Comparison of ENCODE assay signal across 14 cellular contexts in the genomic region with DNA sequence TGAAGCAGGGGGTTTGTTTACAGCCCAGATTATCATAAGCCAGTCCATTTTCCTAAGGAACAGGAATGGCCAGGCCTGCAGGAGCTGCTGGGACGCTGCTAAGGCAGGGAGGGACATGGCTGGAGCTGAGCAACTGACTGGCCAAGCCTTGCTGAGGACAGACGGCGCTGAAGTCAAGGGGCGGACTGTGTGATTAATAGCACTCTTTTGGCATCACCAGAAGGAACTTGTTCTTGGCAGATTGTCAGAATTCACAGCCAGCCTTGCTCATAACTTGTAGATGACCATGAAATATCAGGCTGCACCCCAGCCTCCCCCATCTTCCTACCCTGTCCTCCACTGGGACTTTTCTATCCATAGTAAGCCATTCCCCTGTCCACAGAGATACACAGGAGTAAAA. TPM values are rescaled to one million over a fixed set of nuclear protein-coding genes. Genes with fewer than 3 reads are reported as not detected.
A peak's percentile ranks its signal among the peaks of the same experiment; 100 is the strongest.
DNase-seq lines count a peak whose midpoint lies in the region; ATAC-seq, FAIRE-seq and TF ChIP-seq lines count a peak whose summit lies in the region.
"Had no signal": no experiment of that assay in that cellular context is flagged by ENCODE, and none has a peak within 500 bp of the region (broad histone marks: within the 10 kb centered on the region; RNA-seq: fewer than 3 reads in every experiment).

No MANE protein-coding gene starts in this region.

- no peaks in the 10 kb centered on the region for H4K20me1 ChIP-seq in astrocyte (ENCODE audit: insufficient read depth, low read length)

- no peak overlapping the region for H3K4me3 ChIP-seq in astrocyte (ENCODE audit: insufficient read depth, low read depth, low read length)

- intact Hi-C loops in activated T-helper 2 cell treated with anti-CD3 and anti-CD28 coated beads, Interferon-gamma antibody, Interleukin-2, Interleukin-4, amounts not matched to agents 10 μg/mL and 5 μg/mL and 100 μg/mL, durations not matched to agents 14 hours and 24 hours and 36 hours (cut with micrococcal nuclease) = no loop called here

- H3K27me3 ChIP-seq in astrocyte (ENCODE audit: insufficient read depth, low read length) = peaks cover 9% of the 10 kb centered on the region

- peaks cover 10% of the 10 kb centered on the region for H3K9me3 Mint-ChIP-seq in astrocyte (ENCODE audit: unreplicated experiment)
- no peaks in the 10 kb centered on the region for H3K9me3 Mint-ChIP-seq in activated T-helper 2 cell treated with anti-CD3 and anti-CD28 coated beads, Interferon-gamma antibody, Interleukin-2, Interleukin-4, amounts not matched to agents 10 μg/mL and 5 μg/mL and 100 μg/mL, durations not matched to agents 14 hours and 24 hours and 36 hours
- H3K9me3 Mint-ChIP-seq: activated CD4-positive, alpha-beta memory T cell treated with anti-CD3 and anti-CD28 coated beads, Interleukin-2, amount 10 ng/mL, durations not matched to agents 7 days and 5 days had no signal

- no peaks in the 10 kb centered on the region for H3K36me3 Mint-ChIP-seq in astrocyte (ENCODE audit: low read depth, unreplicated experiment)
- H3K36me3 Mint-ChIP-seq in activated T-helper 2 cell treated with anti-CD3 and anti-CD28 coated beads, Interferon-gamma antibody, Interleukin-2, Interleukin-4, amounts not matched to agents 10 μg/mL and 5 μg/mL and 100 μg/mL, durations not matched to agents 14 hours and 24 hours and 36 hours (ENCODE audit: low read depth) = no peaks in the 10 kb centered on the region

- H3K27ac ChIP-seq in astrocyte (ENCODE audit: low read depth, low read length) = no peak overlapping the region

- DNase-seq in M059J (ENCODE audit: low read depth) (peak; percentile 77), astrocyte (ENCODE audit: low read depth) (peak; percentile 92), iris pigment epithelial cell (ENCODE audit: low read depth) (peak; percentile 89), ureter (ENCODE audit: low spot score) (peak; percentile 77), NCI-H748 (lab: John Stamatoyannopoulos, UW; ENCODE audit: unreplicated experiment) (no peak)
- DNase-seq in activated T-helper 2 cell treated with anti-CD3 and anti-CD28 coated beads, Interferon-gamma antibody, Interleukin-2, Interleukin-4, amounts not matched to agents 10 μg/mL and 5 μg/mL and 100 μg/mL, durations not matched to agents 14 hours and 24 hours and 36 hours (ENCODE audit: low spot score) = no peak
- DNase-seq: activated CD4-positive, alpha-beta memory T cell treated with anti-CD3 and anti-CD28 coated beads, Interleukin-2, amount 10 ng/mL, durations not matched to agents 7 days and 5 days; activated naive CD4-positive, alpha-beta T cell treated with anti-CD3 and anti-CD28 coated beads, Interleukin-2, amount 50 U/mL, for 16 hours; midbrain; NCI-H2029 treated with DMSO at 0.1 percent for 48 hours had no signal

- H3K4me3 Mint-ChIP-seq in astrocyte (ENCODE audit: unreplicated experiment) = no peak overlapping the region
- H3K4me3 Mint-ChIP-seq in activated T-helper 2 cell treated with anti-CD3 and anti-CD28 coated beads, Interferon-gamma antibody, Interleukin-2, Interleukin-4, amounts not matched to agents 10 μg/mL and 5 μg/mL and 100 μg/mL, durations not matched to agents 14 hours and 24 hours and 36 hours (ENCODE audit: low read depth) = no peak overlapping the region
- H3K4me3 Mint-ChIP-seq: activated CD4-positive, alpha-beta memory T cell treated with anti-CD3 and anti-CD28 coated beads, Interleukin-2, amount 10 ng/mL, durations not matched to agents 7 days and 5 days had no signal

- no peak for ATAC-seq in HG02571 (IDR thresholded peaks at IDR 0.05; ENCODE audit: unreplicated experiment)

- H2AFZ ChIP-seq in astrocyte (ENCODE audit: low read depth, low read length) = no peak overlapping the region

- no peaks in the 10 kb centered on the region for H3K36me3 ChIP-seq in astrocyte (ENCODE audit: insufficient read depth, low read length)

- peaks cover 4% of the 10 kb centered on the region for H3K9me3 ChIP-seq in astrocyte (ENCODE audit: insufficient read depth, low read depth, low read length)

- H3K4me2 ChIP-seq in astrocyte (ENCODE audit: low read length) = no peak overlapping the region

- no peaks in the 10 kb centered on the region for H3K4me1 ChIP-seq in astrocyte (ENCODE audit: insufficient read depth, low read length)

- H3K4me1 Mint-ChIP-seq in astrocyte (ENCODE audit: low read depth, unreplicated experiment) = no peaks in the 10 kb centered on the region
- H3K4me1 Mint-ChIP-seq in activated T-helper 2 cell treated with anti-CD3 and anti-CD28 coated beads, Interferon-gamma antibody, Interleukin-2, Interleukin-4, amounts not matched to agents 10 μg/mL and 5 μg/mL and 100 μg/mL, durations not matched to agents 14 hours and 24 hours and 36 hours (ENCODE audit: low read depth) = no peaks in the 10 kb centered on the region
- H3K4me1 Mint-ChIP-seq: activated CD4-positive, alpha-beta memory T cell treated with anti-CD3 and anti-CD28 coated beads, Interleukin-2, amount 10 ng/mL, durations not matched to agents 7 days and 5 days had no signal

- no peaks in the 10 kb centered on the region for H3K79me2 ChIP-seq in astrocyte (ENCODE audit: insufficient read depth, low read length)

- no peak overlapping the region for H3K9ac ChIP-seq in astrocyte (ENCODE audit: low read length)

- no peak overlapping the region for H3K27ac Mint-ChIP-seq in astrocyte (ENCODE audit: unreplicated experiment)
- no peak overlapping the region for H3K27ac Mint-ChIP-seq in activated T-helper 2 cell treated with anti-CD3 and anti-CD28 coated beads, Interferon-gamma antibody, Interleukin-2, Interleukin-4, amounts not matched to agents 10 μg/mL and 5 μg/mL and 100 μg/mL, durations not matched to agents 14 hours and 24 hours and 36 hours
- H3K27ac Mint-ChIP-seq: activated CD4-positive, alpha-beta memory T cell treated with anti-CD3 and anti-CD28 coated beads, Interleukin-2, amount 10 ng/mL, durations not matched to agents 7 days and 5 days had no signal

- no peak for FAIRE-seq in astrocyte (lab: Jason Lieb, UNC)
- FAIRE-seq: D721Med, H54 had no signal

- H3K27me3 Mint-ChIP-seq in astrocyte (ENCODE audit: low read depth, unreplicated experiment) = peaks cover 34% of the 10 kb centered on the region
- peaks cover 11% of the 10 kb centered on the region for H3K27me3 Mint-ChIP-seq in activated T-helper 2 cell treated with anti-CD3 and anti-CD28 coated beads, Interferon-gamma antibody, Interleukin-2, Interleukin-4, amounts not matched to agents 10 μg/mL and 5 μg/mL and 100 μg/mL, durations not matched to agents 14 hours and 24 hours and 36 hours (ENCODE audit: low read depth)

- no peak for TF ChIP-seq CTCF in astrocyte (IDR thresholded peaks at IDR 0.05; ENCODE audit: insufficient read depth, low read depth, low read length)

RNA-seq across cellular contexts. Expression of a gene that starts 15.0 kb away (rescaled TPM):
- 0.39 and 4.3 TPM in 2 replicates for total RNA-seq in M059J (2014; rRNA removed; shearing (Covaris generic))
- total RNA-seq in astrocyte (not detected in 2 replicates), ureter (5.0 TPM)
- total RNA-seq in activated T-helper 2 cell treated with anti-CD3 and anti-CD28 coated beads, Interferon-gamma antibody, Interleukin-2, Interleukin-4, amounts not matched to agents 10 μg/mL and 5 μg/mL and 100 μg/mL, durations not matched to agents 14 hours and 24 hours and 36 hours = not detected in 2 replicates
- total RNA-seq: activated CD4-positive, alpha-beta memory T cell treated with anti-CD3 and anti-CD28 coated beads, Interleukin-2, amount 10 ng/mL, durations not matched to agents 7 days and 5 days; T-helper 2 cell treated with Interferon-gamma antibody and Interleukin-4, amounts not matched to agents 100 ng/mL and 5 ng/mL, for 36 hours had no signal

Comparison
In these comparisons a context has a peak if more than half of its experiments do, and no peak if none do; other contexts are left out.
1. DNase-seq: peak in M059J (single experiment), astrocyte (single experiment), iris pigment epithelial cell (single experiment) and ureter (single experiment); none in NCI-H748 (single experiment) and activated T-helper 2 cell treated with anti-CD3 and anti-CD28 coated beads, Interferon-gamma antibody, Interleukin-2, Interleukin-4, amounts not matched to agents 10 μg/mL and 5 μg/mL and 100 μg/mL, durations not matched to agents 14 hours and 24 hours and 36 hours (single experiment).